In the genomic region with DNA sequence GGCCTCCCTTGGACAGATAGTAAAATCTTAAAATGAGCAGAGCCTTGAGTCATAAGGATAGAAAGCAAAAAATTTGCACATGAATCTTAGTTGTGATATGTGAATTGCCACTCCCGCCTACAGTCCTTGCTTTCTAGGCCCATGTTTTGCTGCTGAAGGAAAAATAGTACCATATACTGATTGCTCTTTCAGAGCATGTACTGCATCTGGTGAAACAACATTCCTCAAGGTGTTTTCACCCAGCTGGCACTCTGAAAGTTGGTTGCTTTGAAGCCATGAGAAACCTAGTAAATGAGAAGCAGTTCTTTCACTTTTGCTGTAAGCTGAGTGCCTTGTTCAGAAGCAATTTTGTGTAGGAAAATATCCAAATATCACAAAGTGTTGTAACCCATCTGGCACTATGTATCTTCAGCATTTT, we compare ENCODE assay signal across 9 cellular contexts.
DNase-seq lines count a peak whose midpoint lies in the region; ATAC-seq and FAIRE-seq lines count a peak whose summit lies in the region.
"Had no signal": no experiment of that assay in that cellular context is flagged by ENCODE, and none has a peak within 500 bp of the region (broad histone marks: within the 10 kb centered on the region; RNA-seq: fewer than 3 reads in every experiment).

No MANE protein-coding gene starts in this region.

- peak; percentile 65 for ATAC-seq in HG02763 (IDR thresholded peaks at IDR 0.05; ENCODE audit: unreplicated experiment)

- DNase-seq in activated CD4-positive, alpha-beta T cell treated with anti-CD3 and anti-CD28 coated beads, Interleukin-2, amount 50 U/mL, for 48 hours, result peak; percentile 15 to 33
- DNase-seq in activated CD4-positive, alpha-beta T cell treated with anti-CD3 and anti-CD28 coated beads, Interleukin-2, amount 50 U/mL, for 4 hours, result no peak
- peak; percentile 33 to 39 for DNase-seq in activated T-cell treated with anti-CD3 and anti-CD28 coated beads, Interleukin-2, amount 50 U/mL, for 48 hours
- DNase-seq in stimulated activated CD4-positive, alpha-beta T cell treated with anti-CD3 and anti-CD28 coated beads, Interleukin-4, amount 100 ng/mL, for 24 hours, result peak; percentile 50
- no peak for DNase-seq in activated CD8-positive, alpha-beta memory T cell treated with anti-CD3 and anti-CD28 coated beads, Interleukin-2, amount 50 U/mL, for 48 hours
- DNase-seq in HTR-8/SVneo (ENCODE audit: insufficient read length, low spot score) (no peak), NOMO-1 treated with dmso at 0.1 percent for 144 hours (lab: John Stamatoyannopoulos, UW; ENCODE audit: unreplicated experiment) (no peak)
- DNase-seq: ACHN had no signal

- no peak for FAIRE-seq in HTR-8/SVneo (lab: Jason Lieb, UNC)

Comparison
In these comparisons a context has a peak if more than half of its experiments do, and no peak if none do; other contexts are left out.
1. DNase-seq: peak in activated CD4-positive, alpha-beta T cell treated with anti-CD3 and anti-CD28 coated beads, Interleukin-2, amount 50 U/mL, for 48 hours (2 of 2), activated T-cell treated with anti-CD3 and anti-CD28 coated beads, Interleukin-2, amount 50 U/mL, for 48 hours (2 of 2) and stimulated activated CD4-positive, alpha-beta T cell treated with anti-CD3 and anti-CD28 coated beads, Interleukin-4, amount 100 ng/mL, for 24 hours (single experiment); none in activated CD4-positive, alpha-beta T cell treated with anti-CD3 and anti-CD28 coated beads, Interleukin-2, amount 50 U/mL, for 4 hours (0 of 2), activated CD8-positive, alpha-beta memory T cell treated with anti-CD3 and anti-CD28 coated beads, Interleukin-2, amount 50 U/mL, for 48 hours (single experiment), HTR-8/SVneo (single experiment) and NOMO-1 treated with dmso at 0.1 percent for 144 hours (single experiment).